ENCODE assay signal across 16 cellular contexts in the genomic region with DNA sequence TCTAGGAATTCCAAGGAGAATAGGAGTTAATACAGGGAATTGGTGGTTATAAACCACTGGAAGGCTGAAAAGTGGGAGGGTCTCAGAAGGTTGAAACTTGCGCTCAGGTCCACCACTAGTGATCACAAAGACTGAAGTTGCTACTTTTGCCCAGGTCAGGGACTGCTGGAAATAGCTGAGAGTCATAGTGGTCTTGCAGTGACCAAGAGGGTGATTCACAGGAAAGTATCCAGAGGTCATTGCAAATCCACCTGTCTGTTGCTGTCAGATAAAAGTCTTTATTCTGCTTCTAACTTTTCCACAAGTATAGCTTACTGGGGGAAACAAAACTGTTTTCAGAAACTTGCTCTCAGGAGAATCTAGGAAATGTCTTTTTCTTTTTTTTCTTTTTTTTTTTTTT.
"Had no signal": no experiment of that assay in that cellular context is flagged by ENCODE, and none has a peak within 500 bp of the region (broad histone marks: within the 10 kb centered on the region; RNA-seq: fewer than 3 reads in every experiment).

No MANE protein-coding gene starts in this region.

- H3K27ac Mint-ChIP-seq: activated CD4-positive, alpha-beta T cell treated with anti-CD3 and anti-CD28 coated beads, Interleukin-2, amount 10 ng/mL, durations not matched to agents 24 days and 14 days; dendritic cell treated with granulocyte-macrophage colony-stimulating factor and Interleukin-4, amounts not matched to agents 40 ng/mL and 50 ng/mL, for 4 days; natural killer cell; stimulated activated memory B cell treated with anti-CD40 and anti-IgM and Interleukin-4, amounts not matched to agents 10 μg/mL and 1 μg/mL and 100 μg/mL, for 72 hours had no signal

- H3K36me3 ChIP-seq: cardiac muscle cell, lower lobe of right lung, pancreas, sigmoid colon, spleen, thyroid gland had no signal

- H3K27me3 ChIP-seq: cardiac muscle cell, pancreas, sigmoid colon, spleen, thyroid gland had no signal

- H3K9me3 ChIP-seq: lower lobe of right lung, pancreas, sigmoid colon, spleen, thyroid gland had no signal

- H3K9me3 Mint-ChIP-seq: activated CD4-positive, alpha-beta T cell treated with anti-CD3 and anti-CD28 coated beads, Interleukin-2, amount 10 ng/mL, durations not matched to agents 24 days and 14 days; dendritic cell treated with granulocyte-macrophage colony-stimulating factor and Interleukin-4, amounts not matched to agents 40 ng/mL and 50 ng/mL, for 4 days; natural killer cell; stimulated activated memory B cell treated with anti-CD40 and anti-IgM and Interleukin-4, amounts not matched to agents 10 μg/mL and 1 μg/mL and 100 μg/mL, for 72 hours had no signal

- H3K27me3 Mint-ChIP-seq: activated CD4-positive, alpha-beta T cell treated with anti-CD3 and anti-CD28 coated beads, Interleukin-2, amount 10 ng/mL, durations not matched to agents 24 days and 14 days; stimulated activated memory B cell treated with anti-CD40 and anti-IgM and Interleukin-4, amounts not matched to agents 10 μg/mL and 1 μg/mL and 100 μg/mL, for 72 hours had no signal

- H3K4me3 Mint-ChIP-seq: activated CD4-positive, alpha-beta T cell treated with anti-CD3 and anti-CD28 coated beads, Interleukin-2, amount 10 ng/mL, durations not matched to agents 24 days and 14 days; dendritic cell treated with granulocyte-macrophage colony-stimulating factor and Interleukin-4, amounts not matched to agents 40 ng/mL and 50 ng/mL, for 4 days; natural killer cell; stimulated activated memory B cell treated with anti-CD40 and anti-IgM and Interleukin-4, amounts not matched to agents 10 μg/mL and 1 μg/mL and 100 μg/mL, for 72 hours had no signal

- H3K4me3 ChIP-seq: cardiac muscle cell, lower lobe of right lung, pancreas, sigmoid colon, spleen, thyroid gland had no signal

- H3K36me3 Mint-ChIP-seq: natural killer cell; stimulated activated memory B cell treated with anti-CD40 and anti-IgM and Interleukin-4, amounts not matched to agents 10 μg/mL and 1 μg/mL and 100 μg/mL, for 72 hours had no signal

- H3K4me1 ChIP-seq: lower lobe of right lung, pancreas, sigmoid colon, thyroid gland had no signal

- DNase-seq: activated CD4-positive, alpha-beta T cell treated with anti-CD3 and anti-CD28 coated beads, Interleukin-2, amount 10 ng/mL, durations not matched to agents 24 days and 14 days; activated naive CD4-positive, alpha-beta T cell; amygdala; effector memory CD4-positive, alpha-beta T cell; left cardiac atrium; lower lobe of right lung; natural killer cell; pancreas; sigmoid colon; spleen; stimulated activated CD4-positive, alpha-beta T cell treated with anti-CD3 and anti-CD28 coated beads, Interleukin-4, amount 100 ng/mL, for 4 hours; thyroid gland had no signal

- H3K27ac ChIP-seq: cardiac muscle cell, lower lobe of right lung, pancreas, sigmoid colon, spleen, thyroid gland had no signal

- ATAC-seq: left cardiac atrium; lower lobe of right lung; natural killer cell; pancreas; SK-N-SH treated with all-trans-retinoic acid at 6 μM for 48 hours; stimulated activated memory B cell treated with anti-CD40 and anti-IgM and Interleukin-4, amounts not matched to agents 10 μg/mL and 1 μg/mL and 100 μg/mL, for 72 hours had no signal
